1 cellular context compared by ENCODE assay signal in the genomic region with DNA sequence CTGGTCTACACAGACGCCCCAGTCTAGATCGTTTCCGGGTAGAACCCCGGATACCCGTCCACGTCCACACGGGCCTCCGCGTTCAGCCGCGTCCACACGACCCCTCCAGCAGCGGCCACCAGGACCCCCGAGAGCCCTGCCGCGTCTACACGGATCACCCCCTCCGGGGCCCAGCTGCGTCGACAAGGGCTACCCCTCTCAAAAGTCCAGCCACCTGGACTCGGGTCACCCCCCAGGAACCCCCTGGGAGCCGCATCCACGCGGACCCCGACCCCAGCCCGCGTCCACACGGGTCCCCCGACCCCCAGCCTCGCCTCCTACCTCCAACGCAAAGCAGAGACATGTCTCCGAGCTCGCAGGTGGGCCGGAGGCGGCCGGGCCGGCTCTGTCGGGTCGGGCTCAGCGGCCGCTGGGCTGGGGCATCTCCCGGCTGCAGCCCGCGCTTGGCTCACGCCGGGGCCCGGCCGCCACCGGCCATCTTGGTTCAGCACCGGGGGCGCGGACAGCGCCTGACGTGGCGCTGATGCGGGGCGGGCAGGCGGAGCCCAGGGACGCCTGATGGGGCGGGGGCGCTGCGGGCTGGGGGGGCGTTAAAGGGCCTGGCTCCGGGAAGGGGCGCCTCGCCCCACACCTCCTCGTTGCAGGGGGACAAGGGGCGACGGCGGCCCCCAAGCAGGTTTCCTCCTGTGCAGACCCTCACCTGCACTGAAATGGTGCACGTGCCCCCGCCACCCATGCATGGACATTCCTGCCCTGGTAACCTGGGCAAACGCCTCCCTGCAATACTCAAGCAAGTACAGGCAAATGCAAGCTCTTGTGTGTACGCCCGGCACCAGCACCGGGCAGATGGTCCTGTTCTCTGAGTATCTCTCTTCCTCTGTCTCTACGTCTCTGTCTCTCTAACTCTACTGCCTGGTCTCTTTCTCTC.
TF ChIP-seq lines count a peak whose summit lies in the region.

TSS of gene UNC13A (minus strand) at position 498 of the 928 bp plus-strand sequence. CDS start at position 343, 155 bp downstream.

TF ChIP-seq in HepG2, 621 proteins besides CTCF, POLR2A, EP300 and RAD21 (continued from another document and continues in another):
- TF ChIP-seq TEF (CRISPR knock-in tag; IDR thresholded peaks at IDR 0.05) (no peak), ZNF678 (CRISPR knock-in tag; IDR thresholded peaks at IDR 0.05) (no peak), CEBPB (IDR thresholded peaks at IDR 0.05; ENCODE audit: borderline replicate concordance, low read depth, low read length) (no peak), FUBP1 (CRISPR knock-in tag; IDR thresholded peaks at IDR 0.05; ENCODE audit: borderline replicate concordance) (no peak), ZNF644 (CRISPR knock-in tag; IDR thresholded peaks at IDR 0.05; ENCODE audit: low read depth) (peak; percentile 41; the same call in 1 of the 2 replicates), MNT (IDR thresholded peaks at IDR 0.05) (no peak), BHLHE40 (IDR thresholded peaks at IDR 0.05; ENCODE audit: low read length) (no peak), CBX2 (IDR thresholded peaks at IDR 0.05; ENCODE audit: low read depth, low read length) (no peak), CBX2 (CRISPR knock-in tag; IDR thresholded peaks at IDR 0.05; ENCODE audit: low read depth) (no peak), CCDC6 (CRISPR knock-in tag; IDR thresholded peaks at IDR 0.05) (no peak), NRL (CRISPR knock-in tag; IDR thresholded peaks at IDR 0.05; ENCODE audit: borderline replicate concordance) (no peak), MTF2 (CRISPR knock-in tag; IDR thresholded peaks at IDR 0.05; ENCODE audit: borderline replicate concordance) (no peak), GFI1 (CRISPR knock-in tag; IDR thresholded peaks at IDR 0.05; ENCODE audit: borderline replicate concordance) (no peak), SRY (CRISPR knock-in tag; IDR thresholded peaks at IDR 0.05) (0 out of 2 replicates have a peak, but pooled peaks have one; percentile 62), SALL1 (CRISPR knock-in tag; IDR thresholded peaks at IDR 0.05) (peak; percentile 61; the same call in 1 of the 2 replicates), ATAD3A (CRISPR knock-in tag; IDR thresholded peaks at IDR 0.05) (no peak), ATM (IDR thresholded peaks at IDR 0.05; ENCODE audit: borderline replicate concordance) (no peak), KMT2A (CRISPR knock-in tag; IDR thresholded peaks at IDR 0.05) (no peak), NFKB2 (CRISPR knock-in tag; IDR thresholded peaks at IDR 0.05; ENCODE audit: borderline replicate concordance) (peak; percentile 72; the same call in 1 of the 2 replicates), ZNF235 (CRISPR knock-in tag; IDR thresholded peaks at IDR 0.05; ENCODE audit: borderline replicate concordance) (no peak), CCAR2 (optimal IDR thresholded peaks at IDR 0.05; ENCODE audit: low read depth, low read length) (no peak), KAT8 (CRISPR knock-in tag; IDR thresholded peaks at IDR 0.05) (no peak), MBNL3 (CRISPR knock-in tag; conservative IDR thresholded peaks at IDR 0.05) (no peak), MTA1 (CRISPR knock-in tag; IDR thresholded peaks at IDR 0.05; ENCODE audit: borderline replicate concordance) (no peak), ZNF703 (CRISPR knock-in tag; IDR thresholded peaks at IDR 0.05; ENCODE audit: borderline replicate concordance) (no peak), REL (CRISPR knock-in tag; conservative IDR thresholded peaks at IDR 0.05) (no peak), ZNF709 (CRISPR knock-in tag; IDR thresholded peaks at IDR 0.05) (0 out of 2 replicates have a peak, but pooled peaks have one; percentile 55), ZNF75D (CRISPR knock-in tag; IDR thresholded peaks at IDR 0.05; ENCODE audit: borderline replicate concordance) (no peak), CERS6 (CRISPR knock-in tag; IDR thresholded peaks at IDR 0.05) (no peak), TBP (CRISPR knock-in tag; IDR thresholded peaks at IDR 0.05) (no peak), FOXK2 (IDR thresholded peaks at IDR 0.05) (no peak), ZFYVE20 (CRISPR knock-in tag; IDR thresholded peaks at IDR 0.05; ENCODE audit: borderline replicate concordance, low read depth) (no peak), ZZZ3 (CRISPR knock-in tag; IDR thresholded peaks at IDR 0.05; ENCODE audit: borderline replicate concordance) (no peak), SP5 (CRISPR knock-in tag; IDR thresholded peaks at IDR 0.05; ENCODE audit: borderline replicate concordance, low read depth) (no peak), MED1 (CRISPR knock-in tag; IDR thresholded peaks at IDR 0.05) (no peak), TOE1 (CRISPR knock-in tag; IDR thresholded peaks at IDR 0.05) (no peak), ZNF567 (CRISPR knock-in tag; IDR thresholded peaks at IDR 0.05; ENCODE audit: borderline replicate concordance) (no peak), HBP1 (CRISPR knock-in tag; IDR thresholded peaks at IDR 0.05; ENCODE audit: low read depth) (peak; percentile 87; the same call in 1 of the 2 replicates), SCMH1 (CRISPR knock-in tag; IDR thresholded peaks at IDR 0.05; ENCODE audit: borderline replicate concordance) (no peak)
- TF ChIP-seq, protein P1, sequence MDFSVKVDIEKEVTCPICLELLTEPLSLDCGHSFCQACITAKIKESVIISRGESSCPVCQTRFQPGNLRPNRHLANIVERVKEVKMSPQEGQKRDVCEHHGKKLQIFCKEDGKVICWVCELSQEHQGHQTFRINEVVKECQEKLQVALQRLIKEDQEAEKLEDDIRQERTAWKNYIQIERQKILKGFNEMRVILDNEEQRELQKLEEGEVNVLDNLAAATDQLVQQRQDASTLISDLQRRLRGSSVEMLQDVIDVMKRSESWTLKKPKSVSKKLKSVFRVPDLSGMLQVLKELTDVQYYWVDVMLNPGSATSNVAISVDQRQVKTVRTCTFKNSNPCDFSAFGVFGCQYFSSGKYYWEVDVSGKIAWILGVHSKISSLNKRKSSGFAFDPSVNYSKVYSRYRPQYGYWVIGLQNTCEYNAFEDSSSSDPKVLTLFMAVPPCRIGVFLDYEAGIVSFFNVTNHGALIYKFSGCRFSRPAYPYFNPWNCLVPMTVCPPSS (IDR thresholded peaks at IDR 0.05) = no peak
- TF ChIP-seq, protein P2, sequence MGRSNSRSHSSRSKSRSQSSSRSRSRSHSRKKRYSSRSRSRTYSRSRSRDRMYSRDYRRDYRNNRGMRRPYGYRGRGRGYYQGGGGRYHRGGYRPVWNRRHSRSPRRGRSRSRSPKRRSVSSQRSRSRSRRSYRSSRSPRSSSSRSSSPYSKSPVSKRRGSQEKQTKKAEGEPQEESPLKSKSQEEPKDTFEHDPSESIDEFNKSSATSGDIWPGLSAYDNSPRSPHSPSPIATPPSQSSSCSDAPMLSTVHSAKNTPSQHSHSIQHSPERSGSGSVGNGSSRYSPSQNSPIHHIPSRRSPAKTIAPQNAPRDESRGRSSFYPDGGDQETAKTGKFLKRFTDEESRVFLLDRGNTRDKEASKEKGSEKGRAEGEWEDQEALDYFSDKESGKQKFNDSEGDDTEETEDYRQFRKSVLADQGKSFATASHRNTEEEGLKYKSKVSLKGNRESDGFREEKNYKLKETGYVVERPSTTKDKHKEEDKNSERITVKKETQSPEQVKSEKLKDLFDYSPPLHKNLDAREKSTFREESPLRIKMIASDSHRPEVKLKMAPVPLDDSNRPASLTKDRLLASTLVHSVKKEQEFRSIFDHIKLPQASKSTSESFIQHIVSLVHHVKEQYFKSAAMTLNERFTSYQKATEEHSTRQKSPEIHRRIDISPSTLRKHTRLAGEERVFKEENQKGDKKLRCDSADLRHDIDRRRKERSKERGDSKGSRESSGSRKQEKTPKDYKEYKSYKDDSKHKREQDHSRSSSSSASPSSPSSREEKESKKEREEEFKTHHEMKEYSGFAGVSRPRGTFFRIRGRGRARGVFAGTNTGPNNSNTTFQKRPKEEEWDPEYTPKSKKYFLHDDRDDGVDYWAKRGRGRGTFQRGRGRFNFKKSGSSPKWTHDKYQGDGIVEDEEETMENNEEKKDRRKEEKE (IDR thresholded peaks at IDR 0.05) = no peak
- TF ChIP-seq, protein P3, sequence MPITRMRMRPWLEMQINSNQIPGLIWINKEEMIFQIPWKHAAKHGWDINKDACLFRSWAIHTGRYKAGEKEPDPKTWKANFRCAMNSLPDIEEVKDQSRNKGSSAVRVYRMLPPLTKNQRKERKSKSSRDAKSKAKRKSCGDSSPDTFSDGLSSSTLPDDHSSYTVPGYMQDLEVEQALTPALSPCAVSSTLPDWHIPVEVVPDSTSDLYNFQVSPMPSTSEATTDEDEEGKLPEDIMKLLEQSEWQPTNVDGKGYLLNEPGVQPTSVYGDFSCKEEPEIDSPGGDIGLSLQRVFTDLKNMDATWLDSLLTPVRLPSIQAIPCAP (CRISPR knock-in tag; IDR thresholded peaks at IDR 0.05; ENCODE audit: low read depth) = no peak
- TF ChIP-seq, protein P4, sequence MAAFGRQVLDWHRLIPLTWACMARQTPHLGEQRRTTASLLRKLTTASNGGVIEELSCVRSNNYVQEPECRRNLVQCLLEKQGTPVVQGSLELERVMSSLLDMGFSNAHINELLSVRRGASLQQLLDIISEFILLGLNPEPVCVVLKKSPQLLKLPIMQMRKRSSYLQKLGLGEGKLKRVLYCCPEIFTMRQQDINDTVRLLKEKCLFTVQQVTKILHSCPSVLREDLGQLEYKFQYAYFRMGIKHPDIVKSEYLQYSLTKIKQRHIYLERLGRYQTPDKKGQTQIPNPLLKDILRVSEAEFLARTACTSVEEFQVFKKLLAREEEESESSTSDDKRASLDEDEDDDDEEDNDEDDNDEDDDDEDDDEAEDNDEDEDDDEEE (CRISPR knock-in tag; IDR thresholded peaks at IDR 0.05) = 0 out of 2 replicates have a peak, but pooled peaks have one; percentile 40
- TF ChIP-seq, protein P5, sequence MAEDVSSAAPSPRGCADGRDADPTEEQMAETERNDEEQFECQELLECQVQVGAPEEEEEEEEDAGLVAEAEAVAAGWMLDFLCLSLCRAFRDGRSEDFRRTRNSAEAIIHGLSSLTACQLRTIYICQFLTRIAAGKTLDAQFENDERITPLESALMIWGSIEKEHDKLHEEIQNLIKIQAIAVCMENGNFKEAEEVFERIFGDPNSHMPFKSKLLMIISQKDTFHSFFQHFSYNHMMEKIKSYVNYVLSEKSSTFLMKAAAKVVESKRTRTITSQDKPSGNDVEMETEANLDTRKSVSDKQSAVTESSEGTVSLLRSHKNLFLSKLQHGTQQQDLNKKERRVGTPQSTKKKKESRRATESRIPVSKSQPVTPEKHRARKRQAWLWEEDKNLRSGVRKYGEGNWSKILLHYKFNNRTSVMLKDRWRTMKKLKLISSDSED (CRISPR knock-in tag; IDR thresholded peaks at IDR 0.05) = no peak
- TF ChIP-seq, protein P6, sequence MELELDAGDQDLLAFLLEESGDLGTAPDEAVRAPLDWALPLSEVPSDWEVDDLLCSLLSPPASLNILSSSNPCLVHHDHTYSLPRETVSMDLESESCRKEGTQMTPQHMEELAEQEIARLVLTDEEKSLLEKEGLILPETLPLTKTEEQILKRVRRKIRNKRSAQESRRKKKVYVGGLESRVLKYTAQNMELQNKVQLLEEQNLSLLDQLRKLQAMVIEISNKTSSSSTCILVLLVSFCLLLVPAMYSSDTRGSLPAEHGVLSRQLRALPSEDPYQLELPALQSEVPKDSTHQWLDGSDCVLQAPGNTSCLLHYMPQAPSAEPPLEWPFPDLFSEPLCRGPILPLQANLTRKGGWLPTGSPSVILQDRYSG (CRISPR knock-in tag; IDR thresholded peaks at IDR 0.05) = 0 out of 2 replicates have a peak, but pooled peaks have one; percentile 41
